In genomic region chr6:166862287-166862977, GRCh38 we compare ENCODE assay signal across 1 cellular context.
TF ChIP-seq lines count a peak whose summit lies in the region.

No MANE protein-coding gene starts in this region.

TF ChIP-seq in GM12878, 131 proteins besides CTCF, POLR2A, EP300 and RAD21 (continued from another document):
- TF ChIP-seq IRF5 (IDR thresholded peaks at IDR 0.05; ENCODE audit: borderline replicate concordance) (no peak), RCOR1 (conservative IDR thresholded peaks at IDR 0.05; ENCODE audit: low read depth, low read length) (no peak)
